ENCODE assay signal across 1 cellular context in genomic region chr6:52994031-52994788, GRCh38.
TF ChIP-seq lines count a peak whose summit lies in the region.

No MANE protein-coding gene starts in this region.

TF ChIP-seq in GM23338, 12 proteins besides CTCF, POLR2A, EP300 and RAD21 (continued from another document):
- no peak for TF ChIP-seq ZNF462 (CRISPR knock-in tag; IDR thresholded peaks at IDR 0.05)
- TF ChIP-seq ETS1 (IDR thresholded peaks at IDR 0.05), result no peak
- no peak for TF ChIP-seq CREB1 (CRISPR knock-in tag; IDR thresholded peaks at IDR 0.05; ENCODE audit: low read depth)
- no peak for TF ChIP-seq EZH2phosphoT487 (IDR thresholded peaks at IDR 0.05; ENCODE audit: unreplicated experiment)
- no peak for TF ChIP-seq REST (IDR thresholded peaks at IDR 0.05; ENCODE audit: unreplicated experiment)
- no peak for TF ChIP-seq STAT1 (IDR thresholded peaks at IDR 0.05; ENCODE audit: unreplicated experiment)
- TF ChIP-seq NANOG (IDR thresholded peaks at IDR 0.05; ENCODE audit: borderline replicate concordance), result no peak
- no peak for TF ChIP-seq POLR2AphosphoS5 (IDR thresholded peaks at IDR 0.05; ENCODE audit: low read depth)
